ENCODE assay signal across 23 cellular contexts in the genomic region with DNA sequence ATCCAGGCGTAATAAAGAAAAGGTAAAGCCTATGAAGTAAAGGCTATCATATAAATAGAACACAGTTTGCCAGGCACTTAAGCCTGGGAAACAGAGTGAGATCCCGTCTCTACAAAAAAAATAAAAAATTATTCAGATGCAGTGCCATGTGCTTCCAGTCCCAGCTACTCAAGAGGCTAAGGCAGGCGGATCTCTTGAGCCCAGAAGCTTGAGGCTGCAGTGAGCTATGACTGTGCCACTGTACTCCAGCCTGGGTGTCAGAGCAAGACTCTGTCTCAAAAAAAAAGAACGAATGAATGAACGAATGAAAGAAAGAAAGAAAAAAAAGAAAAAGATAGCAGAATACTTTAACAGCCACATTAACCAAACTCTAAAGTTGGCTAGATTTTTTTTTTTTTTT.
"Had no signal": no experiment of that assay in that cellular context is flagged by ENCODE, and none has a peak within 500 bp of the region (broad histone marks: within the 10 kb centered on the region; RNA-seq: fewer than 3 reads in every experiment).

No MANE protein-coding gene starts in this region.

- H3K9me3 ChIP-seq: Peyer's patch had no signal

- H3K4me3 Mint-ChIP-seq: activated CD4-positive, alpha-beta memory T cell treated with anti-CD3 and anti-CD28 coated beads, Interleukin-2, amount 10 ng/mL, durations not matched to agents 7 days and 5 days; activated CD4-positive, alpha-beta T cell treated with anti-CD3 and anti-CD28 coated beads for 36 hours; activated naive CD8-positive, alpha-beta T cell treated with anti-CD3 and anti-CD28 coated beads, Interleukin-2, amount 50 U/mL, for 24 hours; IgD-negative memory B cell had no signal

- H3K9me3 Mint-ChIP-seq: IgD-negative memory B cell had no signal

- H3K36me3 Mint-ChIP-seq: IgD-negative memory B cell had no signal

- DNase-seq: activated CD4-positive, alpha-beta memory T cell treated with anti-CD3 and anti-CD28 coated beads, Interleukin-2, amount 10 ng/mL, durations not matched to agents 7 days and 5 days; activated CD4-positive, alpha-beta T cell treated with anti-CD3 and anti-CD28 coated beads for 36 hours; activated CD4-positive, alpha-beta T cell treated with anti-CD3 and anti-CD28 coated beads, Interleukin-2, amount 50 U/mL, for 1 hour; activated effector memory CD4-positive, alpha-beta T cell treated with Interleukin-2 at 50 U/mL for 16 hours; activated naive CD4-positive, alpha-beta T cell treated with Interleukin-2 at 50 U/mL for 16 hours; activated naive CD8-positive, alpha-beta T cell treated with anti-CD3 and anti-CD28 coated beads, Interleukin-2, amount 50 U/mL, for 24 hours; activated T-cell treated with anti-CD3 and anti-CD28 coated beads for 4 hours; amniotic stem cell; brain microvascular endothelial cell; KG1; NCI-H1048; NCI-H146; NCI-H187 treated with DMSO at 0.1 percent for 48 hours; NCI-H2081 treated with DMSO at 0.1 percent for 48 hours; NCI-H446; NCI-H524; Peyer's patch; SHP77 treated with DMSO at 0.1 percent for 48 hours had no signal

- H3K27me3 Mint-ChIP-seq: activated CD4-positive, alpha-beta memory T cell treated with anti-CD3 and anti-CD28 coated beads, Interleukin-2, amount 10 ng/mL, durations not matched to agents 7 days and 5 days; activated CD4-positive, alpha-beta T cell treated with anti-CD3 and anti-CD28 coated beads for 36 hours; activated naive CD8-positive, alpha-beta T cell treated with anti-CD3 and anti-CD28 coated beads, Interleukin-2, amount 50 U/mL, for 24 hours; IgD-negative memory B cell had no signal

- ATAC-seq: activated CD4-positive, alpha-beta T cell treated with anti-CD3 and anti-CD28 coated beads for 36 hours; activated naive CD4-positive, alpha-beta T cell treated with anti-CD3 and anti-CD28 coated beads, Interleukin-2, amount 50 U/mL, for 72 hours; activated naive CD8-positive, alpha-beta T cell treated with anti-CD3 and anti-CD28 coated beads, Interleukin-2, amount 50 U/mL, for 24 hours had no signal

- H3K27ac Mint-ChIP-seq: activated CD4-positive, alpha-beta memory T cell treated with anti-CD3 and anti-CD28 coated beads, Interleukin-2, amount 10 ng/mL, durations not matched to agents 7 days and 5 days; activated CD4-positive, alpha-beta T cell treated with anti-CD3 and anti-CD28 coated beads for 36 hours; activated naive CD4-positive, alpha-beta T cell treated with anti-CD3 and anti-CD28 coated beads, Interleukin-2, amount 50 U/mL, for 72 hours; activated naive CD8-positive, alpha-beta T cell treated with anti-CD3 and anti-CD28 coated beads, Interleukin-2, amount 50 U/mL, for 24 hours had no signal

- H3K27me3 ChIP-seq: brain microvascular endothelial cell, cardiac muscle cell, Peyer's patch had no signal

- H3K36me3 ChIP-seq: brain microvascular endothelial cell, cardiac muscle cell, Peyer's patch had no signal

- H3K27ac ChIP-seq: brain microvascular endothelial cell, cardiac muscle cell, Peyer's patch, RWPE1, VCaP had no signal

- H3K4me3 ChIP-seq: cardiac muscle cell, Peyer's patch had no signal
